ENCODE assay signal across 1 cellular context in the genomic region with DNA sequence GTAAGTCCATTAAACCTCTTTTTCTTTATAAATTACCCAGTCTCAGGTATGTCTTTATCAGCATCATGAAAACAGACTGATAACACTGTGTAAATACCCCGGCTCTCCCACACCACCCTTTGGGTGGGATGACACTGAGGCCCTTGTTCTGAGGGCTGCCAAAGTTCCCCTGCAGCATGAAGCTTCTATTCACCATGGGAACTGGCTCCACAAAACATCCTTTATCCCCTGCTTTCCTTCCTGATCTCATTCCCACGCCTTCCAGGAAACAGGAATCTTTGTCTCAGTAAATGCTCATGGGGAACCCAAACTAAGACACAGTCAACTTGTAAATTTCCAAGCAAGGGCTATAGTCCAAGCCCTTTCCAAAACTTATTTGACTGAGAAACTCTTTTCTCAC.
TF ChIP-seq lines count a peak whose summit lies in the region.

No MANE protein-coding gene starts in this region.

TF ChIP-seq in HepG2, 621 proteins besides CTCF, POLR2A, EP300 and RAD21:
- TF ChIP-seq BCL6 (CRISPR knock-in tag; IDR thresholded peaks at IDR 0.05) (peak; percentile 75), FOXA1 (IDR thresholded peaks at IDR 0.05) (no peak), FOXA1 (CRISPR knock-in tag; IDR thresholded peaks at IDR 0.05) (0 out of 2 replicates have a peak, but pooled peaks have one; percentile 45), ZFX (CRISPR knock-in tag; IDR thresholded peaks at IDR 0.05; ENCODE audit: low read depth) (no peak), NFE2L1 (CRISPR knock-in tag; IDR thresholded peaks at IDR 0.05; ENCODE audit: borderline replicate concordance) (no peak)
